ENCODE assay signal across 22 cellular contexts in genomic region chr5:172618574-172619365, GRCh38.
"Had no signal": no experiment of that assay in that cellular context is flagged by ENCODE, and none has a peak within 500 bp of the region (broad histone marks: within the 10 kb centered on the region; RNA-seq: fewer than 3 reads in every experiment).

No MANE protein-coding gene starts in this region.

- H3K4me3 Mint-ChIP-seq: naive thymus-derived CD4-positive, alpha-beta T cell; neural progenitor cell had no signal

- DNase-seq: effector memory CD4-positive, alpha-beta T cell; glutamatergic neuron; islet precursor cell; left ventricle myocardium superior; mesendoderm; naive thymus-derived CD4-positive, alpha-beta T cell; nucleus accumbens; retina; stimulated activated CD4-positive, alpha-beta T cell treated with anti-CD3 and anti-CD28 coated beads, Interleukin-12 subunit alpha, Interleukin-12 subunit beta, amount 100 ng/mL, for 4 hours; stimulated activated naive CD4-positive, alpha-beta T cell; stomach; substantia nigra; trophoblast cell had no signal

- H2AFZ ChIP-seq: neural progenitor cell had no signal

- H3K27me3 Mint-ChIP-seq: naive thymus-derived CD4-positive, alpha-beta T cell had no signal

- ATAC-seq: esophagus mucosa; gastroesophageal sphincter; left ventricle myocardium superior; naive thymus-derived CD4-positive, alpha-beta T cell; psoas muscle; right lobe of liver had no signal

- H3K4me3 ChIP-seq: gastroesophageal sphincter, neural progenitor cell, ovary, psoas muscle, right lobe of liver, skin epidermis, stomach had no signal

- H3K36me3 ChIP-seq: gastroesophageal sphincter, neural progenitor cell, ovary, right lobe of liver, stomach had no signal

- H3K27me3 ChIP-seq: gastroesophageal sphincter, neural progenitor cell, ovary, right lobe of liver, stomach had no signal

- H3K27ac Mint-ChIP-seq: naive thymus-derived CD4-positive, alpha-beta T cell had no signal

- H3K9ac ChIP-seq: neural progenitor cell had no signal

- H3K9me3 ChIP-seq: ovary, right lobe of liver had no signal

- H3K4me2 ChIP-seq: neural progenitor cell had no signal

- H3K4me1 ChIP-seq: gastroesophageal sphincter, psoas muscle, right lobe of liver, stomach had no signal

- H3K27ac ChIP-seq: neural progenitor cell, ovary, right lobe of liver, skin epidermis, stomach had no signal

- H3K36me3 Mint-ChIP-seq: naive thymus-derived CD4-positive, alpha-beta T cell; neural progenitor cell had no signal

- FAIRE-seq: endometrium, urothelium cell line had no signal
